In the genomic region with DNA sequence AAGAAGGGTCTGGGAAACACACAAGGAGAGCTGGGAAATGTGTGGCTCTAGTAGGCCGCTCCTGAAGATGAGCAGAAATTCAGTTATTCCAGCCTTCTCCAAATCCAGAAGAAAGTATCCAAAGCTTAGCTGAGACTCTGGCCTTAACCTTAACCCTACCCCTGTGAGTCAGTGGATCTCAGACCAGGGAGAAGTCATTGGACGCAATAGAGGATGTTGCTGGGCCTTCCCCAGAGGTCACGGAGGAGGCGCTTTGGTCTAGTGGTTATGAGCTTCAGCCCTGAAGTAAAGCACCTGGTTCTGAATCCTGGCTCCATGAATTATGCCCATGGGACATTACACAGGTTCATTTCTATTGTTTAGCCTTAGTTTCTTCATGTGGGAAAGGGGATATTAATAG, we compare ENCODE assay signal across 25 cellular contexts. TPM values are rescaled to one million over a fixed set of nuclear protein-coding genes. Genes with fewer than 3 reads are reported as not detected.
A peak's percentile ranks its signal among the peaks of the same experiment; 100 is the strongest.
DNase-seq lines count a peak whose midpoint lies in the region; ATAC-seq, FAIRE-seq and TF ChIP-seq lines count a peak whose summit lies in the region.
"Had no signal": no experiment of that assay in that cellular context is flagged by ENCODE, and none has a peak within 500 bp of the region (broad histone marks: within the 10 kb centered on the region; RNA-seq: fewer than 3 reads in every experiment).

No MANE protein-coding gene starts in this region.

- DNase-seq in Caco-2 (no peak), SJCRH30 (peak in 1 of 2 experiments; percentile 70), kidney tubule cell (ENCODE audit: low spot score) (peak; percentile 60), pancreas (no peak), cortex of kidney (lab: John Stamatoyannopoulos, UW) (no peak), omental fat pad (ENCODE audit: low spot score) (no peak)
- DNase-seq: activated CD4-positive, alpha-beta T cell treated with anti-CD3 and anti-CD28 coated beads, Interleukin-2, amount 50 U/mL, for 48 hours; activated CD8-positive, alpha-beta memory T cell treated with anti-CD3 and anti-CD28 coated beads, Interleukin-2, amount 50 U/mL, for 48 hours; activated effector memory CD4-positive, alpha-beta T cell treated with Interleukin-2 at 50 U/mL for 16 hours; activated naive CD8-positive, alpha-beta T cell treated with anti-CD3 and anti-CD28 coated beads, Interleukin-2, amount 50 U/mL, for 24 hours; Calu3; effector memory CD8-positive, alpha-beta T cell; Karpas-422; NCI-H1105; NCI-H446; nucleus accumbens; PC-9 had no signal

- peaks cover 7% of the 10 kb centered on the region; the same call in 1 of the 2 replicates for H3K9me3 ChIP-seq in Caco-2
- no peaks in the 10 kb centered on the region for H3K9me3 ChIP-seq in SJCRH30 (replicated peaks)
- H3K9me3 ChIP-seq in pancreas: no peaks in the 10 kb centered on the region
- H3K9me3 ChIP-seq: body of pancreas, vagina had no signal

- CTCF ChIA-PET in Caco-2 (lab: Charles Lee): interaction anchor here (0.9 kb wide), 2 partner anchors 202 to 218 kb away, joined by 3 to 4 read pairs; no protein-coding TSS in a partner anchor

- POLR2A ChIA-PET in Caco-2 (lab: Charles Lee): no interaction called here

- H3K27ac ChIP-seq in SJCRH30 (peak overlapping the region; percentile 76), pancreas (no peak overlapping the region)
- H3K27ac ChIP-seq: body of pancreas, PC-9, SK-N-MC, vagina had no signal

- intact Hi-C loops in Caco-2 (cut with micrococcal nuclease; ENCODE audit: unreplicated experiment): no loop called here
- intact Hi-C loops in pancreas (cut with DNase I): no loop called here

- no peaks in the 10 kb centered on the region for H3K27me3 Mint-ChIP-seq in Caco-2 (ENCODE audit: insufficient read depth, unreplicated experiment)

- H3K4me3 Mint-ChIP-seq in Caco-2 (ENCODE audit: unreplicated experiment): no peak overlapping the region
- H3K4me3 Mint-ChIP-seq: activated naive CD8-positive, alpha-beta T cell treated with anti-CD3 and anti-CD28 coated beads, Interleukin-2, amount 50 U/mL, for 24 hours; effector memory CD8-positive, alpha-beta T cell; GM23338; T-helper 2 cell treated with Interferon-gamma antibody and Interleukin-4, amounts not matched to agents 5 μg/mL and 100 μg/mL, for 36 hours had no signal

- peak overlapping the region; percentile 88 for H3K27ac Mint-ChIP-seq in Caco-2 (ENCODE audit: unreplicated experiment)
- H3K27ac Mint-ChIP-seq: activated naive CD8-positive, alpha-beta T cell treated with anti-CD3 and anti-CD28 coated beads, Interleukin-2, amount 50 U/mL, for 24 hours; effector memory CD8-positive, alpha-beta T cell; GM23338; T-helper 2 cell treated with Interferon-gamma antibody and Interleukin-4, amounts not matched to agents 5 μg/mL and 100 μg/mL, for 36 hours had no signal

- H3K9me3 Mint-ChIP-seq in Caco-2 (ENCODE audit: unreplicated experiment): peaks cover 18% of the 10 kb centered on the region
- H3K9me3 Mint-ChIP-seq: activated naive CD8-positive, alpha-beta T cell treated with anti-CD3 and anti-CD28 coated beads, Interleukin-2, amount 50 U/mL, for 24 hours; effector memory CD8-positive, alpha-beta T cell; GM23338; T-helper 2 cell treated with Interferon-gamma antibody and Interleukin-4, amounts not matched to agents 5 μg/mL and 100 μg/mL, for 36 hours had no signal

- H3K36me3 ChIP-seq in Caco-2 (ENCODE audit: control insufficient read depth, insufficient read depth, low read length): no peaks in the 10 kb centered on the region
- H3K36me3 ChIP-seq in SJCRH30: no peaks in the 10 kb centered on the region
- no peaks in the 10 kb centered on the region for H3K36me3 ChIP-seq in pancreas
- H3K36me3 ChIP-seq: vagina had no signal

- H3K27me3 ChIP-seq in Caco-2 (replicated peaks; ENCODE audit: control insufficient read depth, insufficient read depth, low read length) (no peaks in the 10 kb centered on the region), SJCRH30 (no peaks in the 10 kb centered on the region), pancreas (no peaks in the 10 kb centered on the region)
- H3K27me3 ChIP-seq: body of pancreas, vagina had no signal

- no TSS peak for BruUV-seq in Caco-2 (replicated peaks; lab: Mats Ljungman, UMichigan)

- H3K36me3 Mint-ChIP-seq in Caco-2 (ENCODE audit: insufficient read depth, unreplicated experiment): no peaks in the 10 kb centered on the region

- H3K4me1 Mint-ChIP-seq in Caco-2 (ENCODE audit: low read depth, unreplicated experiment): peaks cover 58% of the 10 kb centered on the region
- H3K4me1 Mint-ChIP-seq: activated naive CD8-positive, alpha-beta T cell treated with anti-CD3 and anti-CD28 coated beads, Interleukin-2, amount 50 U/mL, for 24 hours had no signal

- ATAC-seq in pancreas (peak in 3 of 4 donors; percentile 45 to 61 (median 57)), HG03342 (IDR thresholded peaks at IDR 0.05; ENCODE audit: unreplicated experiment) (no peak), GM21717 (IDR thresholded peaks at IDR 0.05; ENCODE audit: unreplicated experiment) (no peak), omental fat pad (ENCODE audit: low FRiP score) (no peak)
- ATAC-seq: activated naive CD8-positive, alpha-beta T cell treated with anti-CD3 and anti-CD28 coated beads, Interleukin-2, amount 50 U/mL, for 24 hours; effector memory CD8-positive, alpha-beta T cell had no signal

- TF ChIP-seq CTCF in Caco-2 (IDR thresholded peaks at IDR 0.05; ENCODE audit: insufficient read depth in 1 of 2, low read depth in 1 of 2, low read length in 1 of 2, severe bottlenecking in 1 of 2, unreplicated experiment in 1 of 2) (no peak), pancreas (IDR thresholded peaks at IDR 0.05) (no peak), omental fat pad (IDR thresholded peaks at IDR 0.05) (no peak)

- H3K4me3 ChIP-seq in Caco-2 (ENCODE audit: low read depth, low read length): no peak overlapping the region
- no peak overlapping the region for H3K4me3 ChIP-seq in SJCRH30
- no peak overlapping the region for H3K4me3 ChIP-seq in pancreas
- H3K4me3 ChIP-seq: body of pancreas, GM23338, PC-9, SK-N-MC, vagina had no signal

- H3K4me1 ChIP-seq in Caco-2 (peaks cover 51% of the 10 kb centered on the region), SJCRH30 (peaks cover 47% of the 10 kb centered on the region), pancreas (no peaks in the 10 kb centered on the region)

- WGBS in pancreas, 2 donors: 91 to 97% methylated on average over 4 of the region's 4 CpGs

- no peak for FAIRE-seq in pancreas (lab: Jason Lieb, UNC)
- FAIRE-seq: GM12892 had no signal

RNA-seq across cellular contexts. Expression of a gene that starts 23.9 kb away (rescaled TPM):
- total RNA-seq in Caco-2 (2022): 322 and 339 TPM in 2 replicates
- 361 and 363 TPM in 2 replicates for total RNA-seq in SJCRH30 (2014; rRNA removed; shearing (Covaris generic))
- total RNA-seq in pancreas: 10 to 100 TPM in 4 of 6 donors, 1 to 10 TPM in 2; 8.1 to 34.0 (median 15.9) TPM
- polyA plus RNA-seq in pancreas: 10 to 100 TPM; 35.8 to 60.9 TPM
- 100 to 1,000 TPM in 3 of 4 donors, 10 to 100 TPM in 1; 72.6 to 307 (median 149) TPM for total RNA-seq in omental fat pad

Comparison
In these comparisons a context has a peak if more than half of its experiments do, and no peak if none do; other contexts are left out.
1. ATAC-seq: peak in pancreas (3 of 4); none in HG03342 (single experiment), GM21717 (single experiment) and omental fat pad (single experiment).